In genomic region chr11:73310661-73311393, GRCh38 we compare ENCODE assay signal across 16 cellular contexts. TPM values are rescaled to one million over a fixed set of nuclear protein-coding genes. Genes with fewer than 3 reads are reported as not detected.
DNase-seq lines count a peak whose midpoint lies in the region; ATAC-seq and TF ChIP-seq lines count a peak whose summit lies in the region.
"Had no signal": no experiment of that assay in that cellular context is flagged by ENCODE, and none has a peak within 500 bp of the region (broad histone marks: within the 10 kb centered on the region; RNA-seq: fewer than 3 reads in every experiment).

No MANE protein-coding gene starts in this region.

- no peak for TF ChIP-seq CTCF in right atrium auricular region (IDR thresholded peaks at IDR 0.05)
- no peak for TF ChIP-seq CTCF in gastroesophageal sphincter (IDR thresholded peaks at IDR 0.05)
- no peak for TF ChIP-seq CTCF in retinal pigment epithelial cell (conservative IDR thresholded peaks at IDR 0.05; ENCODE audit: low read depth, low read length)

- H3K27me3 ChIP-seq in right atrium auricular region (no peaks in the 10 kb centered on the region), gastroesophageal sphincter (no peaks in the 10 kb centered on the region), aorta (ENCODE audit: control insufficient read depth in 1 of 2, insufficient read depth in 2 of 2, low read length in 1 of 2) (no peaks in the 10 kb centered on the region)

- peaks cover 5% of the 10 kb centered on the region for H3K36me3 ChIP-seq in right atrium auricular region
- H3K36me3 ChIP-seq in gastroesophageal sphincter, result peaks cover 0 to 8% of the 10 kb centered on the region in 2 donors
- no peaks in the 10 kb centered on the region for H3K36me3 ChIP-seq in aorta (ENCODE audit: control insufficient read depth in 1 of 2, insufficient read depth in 2 of 2, low read length in 1 of 2)

- peak overlapping the region; percentile 60 to 72 for H3K4me3 ChIP-seq in right atrium auricular region
- peak overlapping the region; percentile 62 to 89 for H3K4me3 ChIP-seq in gastroesophageal sphincter
- H3K4me3 ChIP-seq in retinal pigment epithelial cell (ENCODE audit: low read length), result peak overlapping the region; percentile 48
- H3K4me3 ChIP-seq in aorta (ENCODE audit: low read length in 2 of 2), result peak overlapping the region; percentile 46 to 62
- H3K4me3 ChIP-seq: K562 had no signal

- H3K27ac ChIP-seq in right atrium auricular region (peak overlapping the region; percentile 95 to 98), gastroesophageal sphincter (peak overlapping the region; percentile 96 to 99 (median 98)), aorta (ENCODE audit: low read depth in 1 of 2, low read length in 2 of 2) (peak overlapping the region; percentile 6 to 85)

- intact Hi-C loops in Right ventricle myocardium superior (cut with DNase I), result no loop called here
- intact Hi-C loops in aorta (cut with DNase I), result no loop called here

- H3K9me3 ChIP-seq in right atrium auricular region (no peaks in the 10 kb centered on the region), gastroesophageal sphincter (no peaks in the 10 kb centered on the region), aorta (ENCODE audit: control insufficient read depth, low read length) (no peaks in the 10 kb centered on the region)

- no peak for TF ChIP-seq POLR2A in gastroesophageal sphincter (IDR thresholded peaks at IDR 0.05)

- WGBS in gastroesophageal sphincter (ENCODE audit: low coverage in 1 of 2), 2 donors, result 0% methylated on average over 1 of the region's 22 CpGs; no CpG with 5 or more reads in 1 of the 2 donors
- WGBS in aorta, 2 donors, result 7 to 10% methylated on average over 17 to 22 of the region's 22 CpGs

- TF ChIP-seq EP300 in gastroesophageal sphincter (IDR thresholded peaks at IDR 0.05), result no peak

- ATAC-seq in Right ventricle myocardium superior (ENCODE audit: poor library complexity), result no peak
- no peak for ATAC-seq in gastroesophageal sphincter
- ATAC-seq in aorta (ENCODE audit: low FRiP score), result no peak
- ATAC-seq: K562; naive thymus-derived CD4-positive, alpha-beta T cell had no signal

- H3K4me1 ChIP-seq in right atrium auricular region, result peaks cover 0 to 72% of the 10 kb centered on the region in 2 donors
- H3K4me1 ChIP-seq in gastroesophageal sphincter, result peaks cover 0 to 89% (median 46%) of the 10 kb centered on the region in 3 donors
- H3K4me1 ChIP-seq in aorta (ENCODE audit: control insufficient read depth in 1 of 2, insufficient read depth in 2 of 2, low read length in 2 of 2), result no peaks in the 10 kb centered on the region

- DNase-seq in right atrium auricular region (ENCODE audit: low spot score) (no peak), Right ventricle myocardium superior (no peak), retinal pigment epithelial cell (ENCODE audit: low read depth) (no peak), aorta (no peak), NOMO-1 (lab: John Stamatoyannopoulos, UW; ENCODE audit: unreplicated experiment in 2 of 2) (no peak), DMS 273 treated with DMSO at 0.1 percent for 48 hours (lab: John Stamatoyannopoulos, UW) (no peak), NCI-H748 (lab: John Stamatoyannopoulos, UW; ENCODE audit: unreplicated experiment) (no peak)
- DNase-seq: activated CD4-positive, alpha-beta T cell treated with anti-CD3 and anti-CD28 coated beads, Interleukin-2, amount 50 U/mL, for 48 hours; activated naive CD4-positive, alpha-beta T cell treated with anti-CD3 and anti-CD28 coated beads for 36 hours; DMS79 treated with DMSO at 0.1 percent for 48 hours; endodermal cell; naive thymus-derived CD4-positive, alpha-beta T cell; NCI-H2029; T-helper 1 cell had no signal

RNA-seq across cellular contexts. Expression of gene ARHGEF17, which starts 2.8 kb away (rescaled TPM):
- 10 to 100 TPM; 41.6 to 59.9 TPM for total RNA-seq in right atrium auricular region
- 51.5 TPM for total RNA-seq in Right ventricle myocardium superior
- 100 to 1,000 TPM in 1 of 4 donors, 10 to 100 TPM in 3; 52.5 to 169 (median 84.4) TPM for total RNA-seq in gastroesophageal sphincter
- total RNA-seq in aorta, result 100 to 1,000 TPM; 159 to 201 TPM
- polyA plus RNA-seq in aorta, result 100 to 1,000 TPM in 1 of 2 donors, 10 to 100 TPM in 1; 20.5 to 182 TPM
- polyA plus RNA-seq: naive thymus-derived CD4-positive, alpha-beta T cell had no signal

RNA-seq across cellular contexts. Expression of gene P2RY6, which starts 38.7 kb away (rescaled TPM):
- total RNA-seq in right atrium auricular region (1 to 10 TPM in 1 of 2 donors, under 1 TPM in 1; 0.19 to 1.9 TPM), Right ventricle myocardium superior (2.1 TPM), gastroesophageal sphincter (1 to 10 TPM; 1.8 to 2.8 (median 2.3) TPM), aorta (10 to 100 TPM in 1 of 2 donors, 1 to 10 TPM in 1; 6.1 to 12.0 TPM)
- 1 to 10 TPM; 2.5 to 4.4 TPM for polyA plus RNA-seq in aorta
- total RNA-seq: activated naive CD4-positive, alpha-beta T cell treated with anti-CD3 and anti-CD28 coated beads for 36 hours; K562 had no signal
- polyA plus RNA-seq: K562; naive thymus-derived CD4-positive, alpha-beta T cell had no signal

Comparison
In these comparisons a context has a peak if more than half of its experiments do, and no peak if none do; other contexts are left out.
1. H3K27ac ChIP-seq: peak in every context shown above with its lines; median percentile 98 in gastroesophageal sphincter; 96 in right atrium auricular region; 46 in aorta.